In genomic region chr4:38805530-38806145, GRCh38 we compare ENCODE assay signal across 8 cellular contexts. TPM values are rescaled to one million over a fixed set of nuclear protein-coding genes. Genes with fewer than 3 reads are reported as not detected.
A peak's percentile ranks its signal among the peaks of the same experiment; 100 is the strongest.
DNase-seq lines count a peak whose midpoint lies in the region; ATAC-seq and TF ChIP-seq lines count a peak whose summit lies in the region.

No MANE protein-coding gene starts in this region.

- peak; percentile 83 for DNase-seq in NOMO-1 treated with DMSO at 0.1 percent for 48 hours (lab: John Stamatoyannopoulos, UW; ENCODE audit: unreplicated experiment)
- DNase-seq in colonic mucosa, result peak; percentile 26
- peak; percentile 79 for DNase-seq in naive B cell
- no peak for DNase-seq in DMS114 treated with DMSO at 0.1 percent for 48 hours (lab: John Stamatoyannopoulos, UW; ENCODE audit: unreplicated experiment)
- DNase-seq in prostate gland (ENCODE audit: low spot score), result no peak
- no peak for DNase-seq in NCI-H526 (lab: John Stamatoyannopoulos, UW)

- peak overlapping the region; percentile 84 to 99 (median 96) for H3K4me3 Mint-ChIP-seq in naive B cell

- H3K4me3 ChIP-seq in colonic mucosa (no peak overlapping the region), prostate gland (no peak overlapping the region)

- no peaks in the 10 kb centered on the region for H3K27me3 ChIP-seq in colonic mucosa
- H3K27me3 ChIP-seq in prostate gland (replicated peaks; ENCODE audit: insufficient read depth), result no peaks in the 10 kb centered on the region

- H3K4me1 ChIP-seq in colonic mucosa (no peaks in the 10 kb centered on the region), prostate gland (replicated peaks) (no peaks in the 10 kb centered on the region)

- peaks cover 38 to 66% (median 57%) of the 10 kb centered on the region in 3 donors for H3K4me1 Mint-ChIP-seq in naive B cell

- no peaks in the 10 kb centered on the region for H3K36me3 ChIP-seq in colonic mucosa
- H3K36me3 ChIP-seq in prostate gland, result no peaks in the 10 kb centered on the region

- H3K36me3 Mint-ChIP-seq in naive B cell, result peaks cover 23 to 26% of the 10 kb centered on the region in 2 donors

- H3K27ac ChIP-seq in colonic mucosa (peak overlapping the region; percentile 54), prostate gland (no peak overlapping the region)

- ATAC-seq in GM18520 (IDR thresholded peaks at IDR 0.05; ENCODE audit: unreplicated experiment), result peak; percentile 69
- ATAC-seq in HG02759 (IDR thresholded peaks at IDR 0.05; ENCODE audit: unreplicated experiment), result peak; percentile 82
- ATAC-seq in naive B cell (ENCODE audit: low read depth in 2 of 2), result peak; percentile 75

- H3K9me3 ChIP-seq in colonic mucosa, result no peaks in the 10 kb centered on the region
- H3K9me3 ChIP-seq in prostate gland, result no peaks in the 10 kb centered on the region

- WGBS in prostate gland, result 24% methylated on average over 5 of the region's 5 CpGs

- intact Hi-C loops in colonic mucosa (cut with DNase I) (no loop called here), prostate gland (cut with DNase I) (no loop called here)

- no peak for TF ChIP-seq CTCF in colonic mucosa (IDR thresholded peaks at IDR 0.05)
- TF ChIP-seq CTCF in prostate gland (IDR thresholded peaks at IDR 0.05), result no peak

- H3K9ac ChIP-seq in colonic mucosa (ENCODE audit: low read depth in 2 of 2, low read length in 2 of 2), result peak overlapping the region in 1 of 2 donors; percentile 8

- H3K9me3 Mint-ChIP-seq in naive B cell, result peaks cover 5 to 24% (median 12%) of the 10 kb centered on the region in 7 donors

- H3K27me3 Mint-ChIP-seq in naive B cell, result no peaks in the 10 kb centered on the region

- H3K27ac Mint-ChIP-seq in naive B cell, result peak overlapping the region; percentile 94 to 99 (median 96)

- no peak for TF ChIP-seq POLR2A in prostate gland (IDR thresholded peaks at IDR 0.05)

RNA-seq across cellular contexts. Expression of gene TLR1, which starts 1.0 kb away (rescaled TPM):
- total RNA-seq in colonic mucosa (1 to 10 TPM; 1.2 to 4.7 TPM), prostate gland (1 to 10 TPM; 7.4 to 7.8 TPM)
- polyA plus RNA-seq in naive B cell (ENCODE audit: low read depth in 6 of 6), result 10 to 100 TPM; 30.2 to 53.9 (median 35.7) TPM

RNA-seq across cellular contexts. Expression of gene TLR10, which starts 22.8 kb away (rescaled TPM):
- total RNA-seq in colonic mucosa (under 1 TPM; 0.20 to 0.24 TPM), prostate gland (under 1 TPM; 0.14 to 0.68 TPM)
- 100 to 1,000 TPM in 5 of 6 donors, 10 to 100 TPM in 1; 87.3 to 180 (median 116) TPM for polyA plus RNA-seq in naive B cell (ENCODE audit: low read depth in 6 of 6)

RNA-seq across cellular contexts. Expression of gene TLR6, which starts 51.0 kb away (rescaled TPM):
- 1 to 10 TPM in 1 of 2 donors, under 1 TPM in 1; 0.44 to 2.2 TPM for total RNA-seq in colonic mucosa
- polyA plus RNA-seq in naive B cell (ENCODE audit: low read depth in 6 of 6), result 1 to 10 TPM; 4.0 to 7.9 (median 6.2) TPM
- total RNA-seq in prostate gland, result 1 to 10 TPM; 1.0 to 1.5 TPM

Comparison
In these comparisons a context has a peak if more than half of its experiments do, and no peak if none do; other contexts are left out.
1. DNase-seq: peak in NOMO-1 treated with DMSO at 0.1 percent for 48 hours (single experiment), colonic mucosa (single experiment) and naive B cell (single experiment); none in DMS114 treated with DMSO at 0.1 percent for 48 hours (single experiment), prostate gland (single experiment) and NCI-H526 (0 of 2).
2. Peak in every context shown above with its lines, with median percentiles within 50 percentile points of each other: ATAC-seq.